8 cellular contexts compared by ENCODE assay signal in genomic region chr9:136808075-136808780, GRCh38. TPM values are rescaled to one million over a fixed set of nuclear protein-coding genes. Genes with fewer than 3 reads are reported as not detected.
DNase-seq lines count a peak whose midpoint lies in the region; ATAC-seq and TF ChIP-seq lines count a peak whose summit lies in the region.

No MANE protein-coding gene starts in this region.

- peaks cover 21% of the 10 kb centered on the region for H3K36me3 Mint-ChIP-seq in WTC11

- peak overlapping the region; percentile 66 for H3K23ac ChIP-seq in mesendoderm (ENCODE audit: low read length)

- peak overlapping the region; percentile 86 for H3K4me3 Mint-ChIP-seq in WTC11

- peak overlapping the region; percentile 90 for H3K4ac ChIP-seq in mesendoderm (ENCODE audit: low read depth, low read length)

- H3K27ac ChIP-seq in ACC112 (ENCODE audit: low read depth, low read length): peak overlapping the region; percentile 27; the same call in 1 of the 2 replicates
- peak overlapping the region; percentile 20 for H3K27ac ChIP-seq in duodenal mucosa (ENCODE audit: low read depth, low read length)
- H3K27ac ChIP-seq in mesendoderm (ENCODE audit: low read depth, low read length): peak overlapping the region; percentile 73
- H3K27ac ChIP-seq in stomach smooth muscle (ENCODE audit: low read length): no peak overlapping the region

- H3K79me1 ChIP-seq in mesendoderm (ENCODE audit: low read length): peaks cover 18% of the 10 kb centered on the region

- no peaks in the 10 kb centered on the region for H3K9me3 Mint-ChIP-seq in WTC11

- H3K4me2 ChIP-seq in mesendoderm (ENCODE audit: low read length): peak overlapping the region; percentile 77

- H2AFZ ChIP-seq in ACC112 (ENCODE audit: low read length, unreplicated experiment): peak overlapping the region; percentile 88

- H3K4me3 ChIP-seq in ACC112 (ENCODE audit: low read depth, low read length) (peak overlapping the region; percentile 100), duodenal mucosa (ENCODE audit: low read depth in 1 of 2, low read length in 2 of 2) (peak overlapping the region; percentile 75 to 80), mesendoderm (ENCODE audit: low read length) (peak overlapping the region; percentile 93), stomach smooth muscle (ENCODE audit: low read length in 2 of 2) (peak overlapping the region; percentile 65 to 87)

- peak overlapping the region; percentile 61 to 65 for H3K9ac ChIP-seq in duodenal mucosa (ENCODE audit: low read depth in 1 of 2, low read length in 2 of 2)
- H3K9ac ChIP-seq in mesendoderm (ENCODE audit: low read length): peak overlapping the region; percentile 97
- peak overlapping the region; percentile 70 to 71 for H3K9ac ChIP-seq in stomach smooth muscle (ENCODE audit: low read length in 2 of 2)

- H3K9me3 ChIP-seq in duodenal mucosa (ENCODE audit: control insufficient read depth in 1 of 2, low read length in 2 of 2): no peaks in the 10 kb centered on the region
- H3K9me3 ChIP-seq in stomach smooth muscle (ENCODE audit: control insufficient read depth in 2 of 2, low read length in 2 of 2): no peaks in the 10 kb centered on the region

- H3K4me1 ChIP-seq in ACC112 (ENCODE audit: control insufficient read depth, insufficient read depth, low read length, unreplicated experiment) (peaks cover 18% of the 10 kb centered on the region), duodenal mucosa (ENCODE audit: control insufficient read depth in 1 of 2, insufficient read depth in 2 of 2, low read length in 2 of 2) (peaks cover 16 to 29% of the 10 kb centered on the region in 2 donors), mesendoderm (ENCODE audit: control insufficient read depth, low read depth, low read length) (peaks cover 4% of the 10 kb centered on the region), stomach smooth muscle (ENCODE audit: control insufficient read depth, insufficient read depth, low read length) (peaks cover 31% of the 10 kb centered on the region)

- ATAC-seq in GM19035 (IDR thresholded peaks at IDR 0.05; ENCODE audit: unreplicated experiment) (peak; percentile 39), HG03175 (IDR thresholded peaks at IDR 0.05; ENCODE audit: unreplicated experiment) (peak; percentile 30), WTC11 (peak; percentile 3), GM18519 (IDR thresholded peaks at IDR 0.05; ENCODE audit: low FRiP score, unreplicated experiment) (no peak)

- CTCF ChIA-PET in WTC11 (lab: Charles Lee): interaction anchor here (0.5 to 3.8 kb wide), 14 partner anchors 8 to 242 kb away, joined by 3 to 32 read pairs (median 4); partner anchors contain the start of genes AJM1 and TMEM141

- H2BK5ac ChIP-seq in mesendoderm (ENCODE audit: low read length): peak overlapping the region; percentile 67

- peaks cover 8% of the 10 kb centered on the region; the same call in 1 of the 2 replicates for H3K36me3 ChIP-seq in ACC112 (ENCODE audit: insufficient read depth, low read length)
- peaks cover 0 to 14% of the 10 kb centered on the region in 2 donors for H3K36me3 ChIP-seq in duodenal mucosa (ENCODE audit: control insufficient read depth in 1 of 2, insufficient read depth in 2 of 2, low read length in 2 of 2)
- H3K36me3 ChIP-seq in mesendoderm (ENCODE audit: control insufficient read depth, insufficient read depth, low read length): no peaks in the 10 kb centered on the region
- H3K36me3 ChIP-seq in stomach smooth muscle (ENCODE audit: control insufficient read depth in 2 of 2, insufficient read depth in 2 of 2, low read length in 2 of 2): peaks cover 6 to 7% of the 10 kb centered on the region in 2 donors

- no peak overlapping the region for H3K27ac Mint-ChIP-seq in WTC11

- H3K79me2 ChIP-seq in ACC112 (ENCODE audit: control insufficient read depth, insufficient read depth, low read length, unreplicated experiment): peaks cover 52% of the 10 kb centered on the region
- peaks cover 43% of the 10 kb centered on the region for H3K79me2 ChIP-seq in mesendoderm (ENCODE audit: control insufficient read depth, insufficient read depth, low read length)

- peak overlapping the region; percentile 98 for H3K18ac ChIP-seq in mesendoderm (ENCODE audit: low read length)

- TF ChIP-seq CTCF in WTC11 (IDR thresholded peaks at IDR 0.05): no peak

- DNase-seq in WTC11 (ENCODE audit: low spot score) (no peak), mesendoderm (no peak)

- peaks cover 19% of the 10 kb centered on the region for H3K27me3 Mint-ChIP-seq in WTC11 (ENCODE audit: low read depth)

- H3K56ac ChIP-seq in mesendoderm (ENCODE audit: low read length): peak overlapping the region; percentile 92

- H2AK5ac ChIP-seq in mesendoderm (ENCODE audit: low read length): no peak overlapping the region

- no peak overlapping the region for H4K5ac ChIP-seq in mesendoderm (ENCODE audit: low read length)

- no peaks in the 10 kb centered on the region for H3K27me3 ChIP-seq in ACC112 (ENCODE audit: insufficient read depth, low read length)
- no peaks in the 10 kb centered on the region for H3K27me3 ChIP-seq in duodenal mucosa (ENCODE audit: control insufficient read depth in 1 of 2, insufficient read depth in 2 of 2, low read length in 2 of 2)
- H3K27me3 ChIP-seq in mesendoderm (ENCODE audit: insufficient read depth, low read length, poor library complexity): no peaks in the 10 kb centered on the region
- H3K27me3 ChIP-seq in stomach smooth muscle (ENCODE audit: control insufficient read depth in 1 of 2, insufficient read depth in 2 of 2, low read length in 2 of 2): no peaks in the 10 kb centered on the region

- H4K8ac ChIP-seq in mesendoderm (ENCODE audit: low read depth, low read length): no peak overlapping the region

- no peak overlapping the region for H2BK15ac ChIP-seq in mesendoderm (replicated peaks; ENCODE audit: low read depth)

- WGBS in mesendoderm (ENCODE audit: extremely low coverage, insufficient coverage, low lambda C conversion rate): no CpG with 5 or more reads among the region's 93 CpGs

- peak overlapping the region; percentile 69 for H2BK120ac ChIP-seq in mesendoderm (ENCODE audit: low read depth, low read length)

- POLR2A ChIA-PET in WTC11 (lab: Charles Lee): interaction anchor here (1.1 to 1.4 kb wide), 2 partner anchors 14 to 39 kb away, joined by 3 to 5 read pairs; no protein-coding TSS in a partner anchor

- H3K4me1 Mint-ChIP-seq in WTC11: peaks cover 21% of the 10 kb centered on the region

TF ChIP-seq in WTC11, 78 proteins besides CTCF, POLR2A, EP300 and RAD21:
- TF ChIP-seq, protein P1, sequence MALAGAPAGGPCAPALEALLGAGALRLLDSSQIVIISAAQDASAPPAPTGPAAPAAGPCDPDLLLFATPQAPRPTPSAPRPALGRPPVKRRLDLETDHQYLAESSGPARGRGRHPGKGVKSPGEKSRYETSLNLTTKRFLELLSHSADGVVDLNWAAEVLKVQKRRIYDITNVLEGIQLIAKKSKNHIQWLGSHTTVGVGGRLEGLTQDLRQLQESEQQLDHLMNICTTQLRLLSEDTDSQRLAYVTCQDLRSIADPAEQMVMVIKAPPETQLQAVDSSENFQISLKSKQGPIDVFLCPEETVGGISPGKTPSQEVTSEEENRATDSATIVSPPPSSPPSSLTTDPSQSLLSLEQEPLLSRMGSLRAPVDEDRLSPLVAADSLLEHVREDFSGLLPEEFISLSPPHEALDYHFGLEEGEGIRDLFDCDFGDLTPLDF (CRISPR knock-in tag; IDR thresholded peaks at IDR 0.05): no peak
- TF ChIP-seq ZNF317 (CRISPR knock-in tag; IDR thresholded peaks at IDR 0.05; ENCODE audit: borderline replicate concordance, low read depth) (0 out of 2 replicates have a peak, but pooled peaks have one; percentile 11), ZNF263 (CRISPR knock-in tag; IDR thresholded peaks at IDR 0.05; ENCODE audit: low read depth) (0 out of 2 replicates have a peak, but pooled peaks have one; percentile 7), HMGXB4 (CRISPR knock-in tag; IDR thresholded peaks at IDR 0.05) (peak; percentile 29; the same call in 1 of the 2 replicates)
TF ChIP-seq in WTC11: peak in this region for 3.

RNA-seq across cellular contexts. Expression of gene RABL6, which starts 0.5 kb away (rescaled TPM):
- total RNA-seq in WTC11 (2021): 134 to 171 TPM (median 139 TPM) in 3 replicates
- 81.0 TPM for polyA plus RNA-seq in mesendoderm (2013, experiment 1 of 2)
- 80.3 TPM for polyA plus RNA-seq in mesendoderm (2013, experiment 2 of 2)

RNA-seq across cellular contexts. Expression of gene CCDC183, which starts 12.1 kb away (rescaled TPM):
- 1.7 to 2.1 TPM (median 2.0 TPM) in 3 replicates for total RNA-seq in WTC11 (2021)
- polyA plus RNA-seq in mesendoderm (2013, experiment 1 of 2): 0.17 TPM
- polyA plus RNA-seq in mesendoderm (2013, experiment 2 of 2): 0.25 TPM

RNA-seq across cellular contexts. Expression of gene TMEM141, which starts 17.1 kb away (rescaled TPM):
- total RNA-seq in WTC11 (2021): 72.0 to 86.7 TPM (median 86.1 TPM) in 3 replicates
- polyA plus RNA-seq in mesendoderm (2013, experiment 1 of 2): 29.9 TPM
- polyA plus RNA-seq in mesendoderm (2013, experiment 2 of 2): 29.3 TPM

RNA-seq across cellular contexts. Expression of gene AJM1, which starts 34.0 kb away (rescaled TPM):
- 1.6 to 1.7 TPM (median 1.6 TPM) in 3 replicates for total RNA-seq in WTC11 (2021)
- 0.41 TPM for polyA plus RNA-seq in mesendoderm (2013, experiment 1 of 2)
- 0.34 TPM for polyA plus RNA-seq in mesendoderm (2013, experiment 2 of 2)

RNA-seq across cellular contexts. Expression of gene PHPT1, which starts 41.0 kb away (rescaled TPM):
- total RNA-seq in WTC11 (2021): 138 to 176 TPM (median 173 TPM) in 3 replicates
- polyA plus RNA-seq in mesendoderm (2013, experiment 1 of 2): 89.8 TPM
- 87.7 TPM for polyA plus RNA-seq in mesendoderm (2013, experiment 2 of 2)
